8 cellular contexts compared by ENCODE assay signal in genomic region chr9:108933641-108934322, GRCh38. TPM values are rescaled to one million over a fixed set of nuclear protein-coding genes. Genes with fewer than 3 reads are reported as not detected.
A peak's percentile ranks its signal among the peaks of the same experiment; 100 is the strongest.
DNase-seq lines count a peak whose midpoint lies in the region; ATAC-seq and TF ChIP-seq lines count a peak whose summit lies in the region.

Gene ELP1, minus strand, starts transcription at chr9:108934124. Its CDS starts 2,978 bp downstream, at chr9:108931146.

- no peaks in the 10 kb centered on the region for H3K9me3 ChIP-seq in BE2C

- H3K4me3 ChIP-seq in BE2C (ENCODE audit: low read depth, low read length) = peak within 1 kb of the TSS; percentile 98

- peak; percentile 31 for TF ChIP-seq CTCF in BE2C (IDR thresholded peaks at IDR 0.05; ENCODE audit: low read depth, low read length)

- no peaks in the 10 kb centered on the region for H3K27me3 Mint-ChIP-seq in activated CD4-positive, alpha-beta T cell treated with anti-CD3 and anti-CD28 coated beads for 36 hours

- peaks cover 9% of the 10 kb centered on the region for H3K36me3 Mint-ChIP-seq in activated CD4-positive, alpha-beta T cell treated with anti-CD3 and anti-CD28 coated beads for 36 hours (ENCODE audit: low read depth)

- CTCF ChIA-PET in activated CD4-positive, alpha-beta T cell treated with anti-CD3 and anti-CD28 coated beads for 36 hours (lab: Charles Lee) = no interaction called here

- H3K27ac Mint-ChIP-seq in activated CD4-positive, alpha-beta T cell treated with anti-CD3 and anti-CD28 coated beads for 36 hours = peak within 1 kb of the TSS; percentile 95

- H3K36me3 ChIP-seq in BE2C = peaks cover 13% of the 10 kb centered on the region

- POLR2A ChIA-PET in activated CD4-positive, alpha-beta T cell treated with anti-CD3 and anti-CD28 coated beads for 36 hours (lab: Charles Lee) = no interaction called here

- ATAC-seq in HG03442 (IDR thresholded peaks at IDR 0.05; ENCODE audit: unreplicated experiment) (peak; percentile 85), left colon (peak; percentile 92)
- ATAC-seq in activated CD4-positive, alpha-beta T cell treated with anti-CD3 and anti-CD28 coated beads for 36 hours = peak; percentile 88

- no peaks in the 10 kb centered on the region for H3K9me3 Mint-ChIP-seq in activated CD4-positive, alpha-beta T cell treated with anti-CD3 and anti-CD28 coated beads for 36 hours (ENCODE audit: low read depth)

- H3K4me1 Mint-ChIP-seq in activated CD4-positive, alpha-beta T cell treated with anti-CD3 and anti-CD28 coated beads for 36 hours = peaks cover 29% of the 10 kb centered on the region

- H3K27me3 ChIP-seq in BE2C = no peaks in the 10 kb centered on the region

- peak within 1 kb of the TSS; percentile 94 for H3K27ac ChIP-seq in cingulate gyrus (ENCODE audit: low read depth, low read length)

- H3K4me3 Mint-ChIP-seq in activated CD4-positive, alpha-beta T cell treated with anti-CD3 and anti-CD28 coated beads for 36 hours = peak within 1 kb of the TSS; percentile 98

- no peaks in the 10 kb centered on the region for H3K4me1 ChIP-seq in BE2C

- DNase-seq in BE2C (peak; percentile 96), GM19238 (ENCODE audit: insufficient read length, low spot score) (peak; percentile 81), NCI-H510A treated with DMSO at 0.1 percent for 48 hours (lab: John Stamatoyannopoulos, UW) (peak; percentile 91), left colon (peak; percentile 93 to 95)
- peak; percentile 96 for DNase-seq in activated CD4-positive, alpha-beta T cell treated with anti-CD3 and anti-CD28 coated beads for 36 hours
- peak; percentile 93 for DNase-seq in stimulated activated CD4-positive, alpha-beta T cell treated with anti-CD3 and anti-CD28 coated beads, Interleukin-1b, Interleukin-23, amount 100 ng/mL, for 48 hours

- intact Hi-C loops in activated CD4-positive, alpha-beta T cell treated with anti-CD3 and anti-CD28 coated beads for 36 hours (cut with DNase I, micrococcal nuclease) = loop anchor here (1.0 to 10.0 kb wide), 8 partner anchors 47 to 1444 kb away; partner anchors contain the start of genes CTNNAL1 (in 2 of the 2), EPB41L4B (in 2 of the 2) and KLF4 (in 1 of the 2)
- intact Hi-C loops in left colon (cut with DNase I, micrococcal nuclease) = no loop called here

RNA-seq across cellular contexts. Expression of gene ELP1, which starts in this region (rescaled TPM):
- polyA plus RNA-seq in BE2C (2012; ENCODE audit: insufficient read depth, insufficient read length, low read depth) = 99.2 TPM
- 10 to 100 TPM; 31.1 to 58.0 TPM for total RNA-seq in activated CD4-positive, alpha-beta T cell treated with anti-CD3 and anti-CD28 coated beads for 36 hours
- total RNA-seq in left colon = 10 to 100 TPM; 12.8 to 13.1 TPM

Comparison
In these comparisons a context has a peak if more than half of its experiments do, and no peak if none do; other contexts are left out.
1. Peak in every context shown above with its lines: DNase-seq, ATAC-seq, H3K4me3 ChIP-seq and H3K27ac ChIP-seq.
2. intact Hi-C loops: an anchor here in activated CD4-positive, alpha-beta T cell treated with anti-CD3 and anti-CD28 coated beads for 36 hours (1.0 to 10.0 kb wide); none called in left colon.